In genomic region chr15:52179278-52180195, GRCh38 we compare ENCODE assay signal across 1 cellular context.
TF ChIP-seq lines count a peak whose summit lies in the region.

No MANE protein-coding gene starts in this region.

TF ChIP-seq in WTC11, 78 proteins besides CTCF, POLR2A, EP300 and RAD21 (continued from another document and continues in another):
- TF ChIP-seq ZNF512 (CRISPR knock-in tag; IDR thresholded peaks at IDR 0.05; ENCODE audit: borderline replicate concordance) (no peak), ZNF671 (CRISPR knock-in tag; IDR thresholded peaks at IDR 0.05) (no peak), KAT7 (CRISPR knock-in tag; IDR thresholded peaks at IDR 0.05; ENCODE audit: borderline replicate concordance) (no peak; the same call in 1 of the 2 replicates), NR2C2 (CRISPR knock-in tag; IDR thresholded peaks at IDR 0.05) (no peak), JUN (CRISPR knock-in tag; IDR thresholded peaks at IDR 0.05) (no peak), ZBTB21 (CRISPR knock-in tag; IDR thresholded peaks at IDR 0.05; ENCODE audit: borderline replicate concordance) (peak; percentile 15; the same call in 1 of the 2 replicates), PRRX2 (CRISPR knock-in tag; IDR thresholded peaks at IDR 0.05) (no peak), ZSCAN18 (CRISPR knock-in tag; IDR thresholded peaks at IDR 0.05) (no peak), NR3C1 (CRISPR knock-in tag; conservative IDR thresholded peaks at IDR 0.05; ENCODE audit: low read depth) (0 out of 2 replicates have a peak, but pooled peaks have one; percentile 34), HMGA2 (CRISPR knock-in tag; IDR thresholded peaks at IDR 0.05) (no peak), AR (CRISPR knock-in tag; IDR thresholded peaks at IDR 0.05) (no peak), PREB (CRISPR knock-in tag; IDR thresholded peaks at IDR 0.05; ENCODE audit: borderline replicate concordance) (no peak), ZMAT4 (CRISPR knock-in tag; IDR thresholded peaks at IDR 0.05) (no peak), TEAD1 (CRISPR knock-in tag; IDR thresholded peaks at IDR 0.05) (peak; percentile 31; the same call in 1 of the 2 replicates), E2F5 (CRISPR knock-in tag; IDR thresholded peaks at IDR 0.05) (no peak; the same call in 1 of the 2 replicates), ZNF317 (CRISPR knock-in tag; IDR thresholded peaks at IDR 0.05; ENCODE audit: borderline replicate concordance, low read depth) (no peak), RELA (CRISPR knock-in tag; IDR thresholded peaks at IDR 0.05; ENCODE audit: borderline replicate concordance) (0 out of 2 replicates have a peak, but pooled peaks have one; percentile 49), NFYB (CRISPR knock-in tag; conservative IDR thresholded peaks at IDR 0.05; ENCODE audit: low read depth) (no peak), GRHL2 (CRISPR knock-in tag; IDR thresholded peaks at IDR 0.05; ENCODE audit: insufficient replicate concordance, severe bottlenecking) (no peak), HMGXB4 (CRISPR knock-in tag; IDR thresholded peaks at IDR 0.05) (no peak), GABPB1 (CRISPR knock-in tag; IDR thresholded peaks at IDR 0.05) (no peak), IRF1 (CRISPR knock-in tag; IDR thresholded peaks at IDR 0.05) (no peak), ZNF396 (CRISPR knock-in tag; IDR thresholded peaks at IDR 0.05; ENCODE audit: borderline replicate concordance) (no peak), ATF6 (CRISPR knock-in tag; IDR thresholded peaks at IDR 0.05) (no peak), ZBTB43 (CRISPR knock-in tag; IDR thresholded peaks at IDR 0.05) (0 out of 2 replicates have a peak, but pooled peaks have one; percentile 41), ZNF263 (CRISPR knock-in tag; IDR thresholded peaks at IDR 0.05; ENCODE audit: low read depth) (no peak), ATF1 (CRISPR knock-in tag; IDR thresholded peaks at IDR 0.05) (no peak), USF1 (CRISPR knock-in tag; IDR thresholded peaks at IDR 0.05) (no peak), ZNF423 (CRISPR knock-in tag; IDR thresholded peaks at IDR 0.05) (no peak), MAX (CRISPR knock-in tag; IDR thresholded peaks at IDR 0.05) (peak; percentile 42; the same call in 1 of the 2 replicates), TCF7 (CRISPR knock-in tag; IDR thresholded peaks at IDR 0.05; ENCODE audit: low read depth) (0 out of 2 replicates have a peak, but pooled peaks have one; percentile 37), STAT6 (CRISPR knock-in tag; conservative IDR thresholded peaks at IDR 0.05; ENCODE audit: low read depth) (no peak), NR1H2 (CRISPR knock-in tag; IDR thresholded peaks at IDR 0.05) (no peak), CBFB (CRISPR knock-in tag; IDR thresholded peaks at IDR 0.05; ENCODE audit: low read depth) (peak; percentile 29; the same call in 1 of the 2 replicates), ATF3 (CRISPR knock-in tag; conservative IDR thresholded peaks at IDR 0.05) (no peak), MLX (CRISPR knock-in tag; IDR thresholded peaks at IDR 0.05) (no peak), RORB (CRISPR knock-in tag; IDR thresholded peaks at IDR 0.05) (no peak), NFE2L1 (CRISPR knock-in tag; IDR thresholded peaks at IDR 0.05) (no peak), SMAD4 (CRISPR knock-in tag; IDR thresholded peaks at IDR 0.05) (no peak), TP53 (CRISPR knock-in tag; IDR thresholded peaks at IDR 0.05) (no peak; the same call in 1 of the 2 replicates), MXD4 (CRISPR knock-in tag; IDR thresholded peaks at IDR 0.05; ENCODE audit: borderline replicate concordance) (no peak)
